ENCODE assay signal across 8 cellular contexts in the genomic region with DNA sequence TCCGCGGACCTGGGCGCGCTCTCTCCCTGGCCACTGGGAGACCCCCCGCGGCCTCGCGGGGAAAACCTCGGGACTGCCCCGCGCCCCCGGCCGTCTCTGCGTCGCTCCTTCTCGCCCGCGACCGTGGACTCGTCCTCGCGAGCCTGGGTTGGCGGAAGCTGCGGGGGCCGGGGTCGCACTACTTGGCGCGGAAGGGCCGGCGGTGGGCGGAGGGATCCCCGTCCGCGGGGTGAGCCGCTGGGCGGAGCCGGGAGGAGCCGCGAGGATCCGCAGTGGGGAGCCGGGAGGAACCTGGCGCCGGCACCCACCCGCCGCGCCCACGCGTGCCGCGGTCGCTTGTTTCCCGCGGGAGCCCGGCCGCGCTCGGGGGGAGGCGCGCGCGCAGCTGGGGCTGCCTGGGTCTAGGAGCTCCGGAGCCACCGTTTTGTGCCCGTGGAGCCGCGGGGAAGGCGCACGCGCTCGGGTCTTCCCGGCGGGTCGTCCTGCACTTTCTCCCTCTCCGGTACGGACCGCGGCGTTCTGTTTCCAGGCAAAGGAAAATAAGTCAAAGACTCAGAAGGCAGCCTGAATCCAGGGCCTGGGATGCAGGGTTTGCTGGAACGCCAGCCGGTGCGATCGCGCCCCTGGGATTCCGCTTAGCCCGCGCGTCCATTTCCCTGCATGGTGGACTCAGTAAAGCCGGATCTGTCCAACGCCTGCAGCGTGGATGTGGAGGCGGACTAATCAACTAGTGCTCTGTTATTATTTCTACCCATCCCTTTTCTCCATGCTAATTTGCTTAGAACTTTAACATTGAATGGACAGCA. TPM values are rescaled to one million over a fixed set of nuclear protein-coding genes. Genes with fewer than 3 reads are reported as not detected.
DNase-seq lines count a peak whose midpoint lies in the region; ATAC-seq and TF ChIP-seq lines count a peak whose summit lies in the region.

No MANE protein-coding gene starts in this region.

- H3K27ac ChIP-seq in AG04450 (ENCODE audit: low read depth, low read length), result peak overlapping the region; percentile 85

- DNase-seq in AG04450 (ENCODE audit: low read depth, low spot score), result peak; percentile 56
- peak; percentile 57 for DNase-seq in NCI-H2107 treated with DMSO at 0.1 percent for 48 hours (lab: John Stamatoyannopoulos, UW; ENCODE audit: unreplicated experiment)
- peak; percentile 84 for DNase-seq in activated CD4-positive, alpha-beta T cell treated with anti-CD3 and anti-CD28 coated beads for 48 hours
- peak; percentile 87 for DNase-seq in dermis blood vessel endothelial cell
- DNase-seq in lower leg skin (ENCODE audit: low spot score in 2 of 2), result peak; percentile 62 to 96
- DNase-seq in stimulated activated CD4-positive, alpha-beta T cell treated with anti-CD3 and anti-CD28 coated beads, Interleukin-4, amount 100 ng/mL, for 1 hour, result peak; percentile 76

- 0% methylated on average over 25 to 34 of the region's 91 CpGs for WGBS in lower leg skin, 2 donors

- intact Hi-C loops in lower leg skin (cut with DNase I; ENCODE audit: low total_unique reads), result no loop called here

- TF ChIP-seq POLR2A in lower leg skin (IDR thresholded peaks at IDR 0.05), result no peak

- no peak for TF ChIP-seq CTCF in AG04450 (IDR thresholded peaks at IDR 0.05; ENCODE audit: low read depth, low read length)
- TF ChIP-seq CTCF in lower leg skin (IDR thresholded peaks at IDR 0.05), result no peak

- POLR2A ChIA-PET in AG04450 (lab: Yijun Ruan, JAX), result interaction anchor here (1.0 to 2.0 kb wide), 2 partner anchors 27 to 30 kb away, joined by 5 to 12 read pairs; no protein-coding TSS in a partner anchor

- H3K9me3 ChIP-seq in AG04450 (ENCODE audit: control insufficient read depth, insufficient read depth, low read length), result no peaks in the 10 kb centered on the region; the same call in 1 of the 2 replicates

- peak overlapping the region; percentile 80 for H3K4me3 ChIP-seq in AG04450 (ENCODE audit: low read depth, low read length)
- H3K4me3 ChIP-seq in lower leg skin (ENCODE audit: low read depth, poor library complexity, severe bottlenecking), result peak overlapping the region; percentile 98

- ATAC-seq in GM18498 (IDR thresholded peaks at IDR 0.05; ENCODE audit: unreplicated experiment) (peak; percentile 41), HG02885 (IDR thresholded peaks at IDR 0.05; ENCODE audit: poor library complexity, unreplicated experiment) (peak; percentile 39)

- CTCF ChIA-PET in AG04450 (lab: Charles Lee), result no interaction called here

- H3K27me3 ChIP-seq in AG04450 (ENCODE audit: control insufficient read depth, insufficient read depth, low read length), result no peaks in the 10 kb centered on the region

RNA-seq across cellular contexts. Expression of a gene that starts 28.7 kb away (rescaled TPM):
- 14.5 and 16.7 TPM in 2 replicates for polyA plus RNA-seq in AG04450 (2011; rRNA removed)
- 66.9 and 78.8 TPM in 2 replicates for polyA minus RNA-seq in AG04450 (2011; rRNA and poly(A)+ RNA removed)
- total RNA-seq in dermis blood vessel endothelial cell, result 36.9 and 40.1 TPM in 2 replicates
- 10 to 100 TPM; 64.6 to 79.3 (median 74.7) TPM for total RNA-seq in lower leg skin

Comparison
In these comparisons a context has a peak if more than half of its experiments do, and no peak if none do; other contexts are left out.
1. Peak in every context shown above with its lines: DNase-seq, ATAC-seq, H3K4me3 ChIP-seq and H3K27ac ChIP-seq.